ENCODE assay signal across 19 cellular contexts in the genomic region with DNA sequence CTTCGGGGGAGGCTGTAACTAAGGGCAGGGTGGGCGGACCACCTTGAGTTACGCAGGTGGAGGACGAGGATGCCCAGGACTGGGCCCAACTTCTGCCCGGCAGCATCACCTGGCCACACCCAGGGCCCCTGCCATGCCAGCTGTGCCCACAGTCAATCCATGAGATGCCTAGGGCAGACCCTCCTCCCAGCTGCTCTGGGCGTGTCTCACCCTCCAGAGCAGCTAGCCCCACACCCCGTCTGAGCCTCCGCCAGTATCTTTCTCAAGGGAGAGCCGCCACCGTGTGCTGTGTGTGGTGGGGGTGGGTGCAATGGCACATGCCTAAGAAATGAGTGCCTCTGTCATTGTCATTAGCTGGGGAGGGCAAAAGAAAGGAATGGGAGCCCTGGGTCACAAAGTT. TPM values are rescaled to one million over a fixed set of nuclear protein-coding genes. Genes with fewer than 3 reads are reported as not detected.
DNase-seq lines count a peak whose midpoint lies in the region; ATAC-seq, FAIRE-seq and TF ChIP-seq lines count a peak whose summit lies in the region.
"Had no signal": no experiment of that assay in that cellular context is flagged by ENCODE, and none has a peak within 500 bp of the region (broad histone marks: within the 10 kb centered on the region; RNA-seq: fewer than 3 reads in every experiment).

No MANE protein-coding gene starts in this region.

- DNase-seq in NCI-H748 (lab: John Stamatoyannopoulos, UW; ENCODE audit: unreplicated experiment) (peak; percentile 49), NCI-H748 treated with DMSO at 0.1 percent for 48 hours (lab: John Stamatoyannopoulos, UW) (no peak), SJCRH30 (no peak), glutamatergic neuron (no peak), suprapubic skin (ENCODE audit: low spot score in 2 of 2) (no peak), natural killer cell (no peak), NCI-H187 treated with DMSO at 0.1 percent for 48 hours (lab: John Stamatoyannopoulos, UW) (no peak), HTR-8/SVneo (ENCODE audit: insufficient read length, low spot score) (no peak)
- DNase-seq: activated B cell treated with CpG ODN at 0.5 μM for 24 hours; activated effector memory CD4-positive, alpha-beta T cell treated with Interleukin-2 at 50 U/mL for 16 hours; CD8-positive, alpha-beta T cell; NCI-H345; PC-3 had no signal

- FAIRE-seq in HTR-8/SVneo (lab: Jason Lieb, UNC), result no peak
- FAIRE-seq: A204.1, G401.6, GM12892 had no signal

- peak overlapping the region; percentile 91 for H3K27ac Mint-ChIP-seq in glutamatergic neuron (ENCODE audit: unreplicated experiment)
- H3K27ac Mint-ChIP-seq in natural killer cell, result no peak overlapping the region
- H3K27ac Mint-ChIP-seq: activated B cell treated with CpG ODN at 0.5 μM for 24 hours; CD8-positive, alpha-beta T cell; IgD-negative memory B cell; stimulated activated naive CD8-positive, alpha-beta T cell treated with anti-CD3 and anti-CD28 coated beads, Interleukin-15, Interleukin-2, amounts not matched to agents 100 ng/mL and 50 ng/mL, for 24 hours had no signal

- H3K4me3 Mint-ChIP-seq in glutamatergic neuron (ENCODE audit: unreplicated experiment), result peak overlapping the region; percentile 65
- H3K4me3 Mint-ChIP-seq in natural killer cell, result no peak overlapping the region
- H3K4me3 Mint-ChIP-seq: activated B cell treated with CpG ODN at 0.5 μM for 24 hours; CD8-positive, alpha-beta T cell; IgD-negative memory B cell; stimulated activated naive CD8-positive, alpha-beta T cell treated with anti-CD3 and anti-CD28 coated beads, Interleukin-15, Interleukin-2, amounts not matched to agents 100 ng/mL and 50 ng/mL, for 24 hours had no signal

- H3K27ac ChIP-seq in SJCRH30, result peak overlapping the region; percentile 10; the same call in 1 of the 2 replicates
- H3K27ac ChIP-seq in suprapubic skin, result peak overlapping the region; percentile 52

- H3K9me3 ChIP-seq in SJCRH30 (replicated peaks) (no peaks in the 10 kb centered on the region), suprapubic skin (no peaks in the 10 kb centered on the region)
- H3K9me3 ChIP-seq: HAP-1 had no signal

- H3K4me3 ChIP-seq in SJCRH30 (no peak overlapping the region), suprapubic skin (no peak overlapping the region)
- H3K4me3 ChIP-seq: HAP-1 had no signal

- TF ChIP-seq CTCF in glutamatergic neuron (IDR thresholded peaks at IDR 0.05; ENCODE audit: partially characterized antibody, unreplicated experiment) (no peak), suprapubic skin (IDR thresholded peaks at IDR 0.05) (no peak), natural killer cell (IDR thresholded peaks at IDR 0.05) (no peak)

- H3K36me3 ChIP-seq in SJCRH30, result no peaks in the 10 kb centered on the region
- no peaks in the 10 kb centered on the region for H3K36me3 ChIP-seq in suprapubic skin
- H3K36me3 ChIP-seq: HAP-1 had no signal

- no peak for TF ChIP-seq EP300 in suprapubic skin (IDR thresholded peaks at IDR 0.05)

- H3K36me3 Mint-ChIP-seq in glutamatergic neuron (ENCODE audit: unreplicated experiment) (peaks cover 5% of the 10 kb centered on the region), natural killer cell (no peaks in the 10 kb centered on the region)
- H3K36me3 Mint-ChIP-seq: IgD-negative memory B cell had no signal

- ATAC-seq in natural killer cell, result no peak
- ATAC-seq: CD8-positive, alpha-beta T cell; PC-3 had no signal

- H3K4me1 ChIP-seq in SJCRH30 (peaks cover 30% of the 10 kb centered on the region), suprapubic skin (peaks cover 71% of the 10 kb centered on the region)

- H3K27me3 Mint-ChIP-seq in glutamatergic neuron (ENCODE audit: unreplicated experiment), result peaks cover 7% of the 10 kb centered on the region
- H3K27me3 Mint-ChIP-seq in natural killer cell (ENCODE audit: low read depth in 2 of 2), result no peaks in the 10 kb centered on the region
- H3K27me3 Mint-ChIP-seq: activated B cell treated with CpG ODN at 0.5 μM for 24 hours; IgD-negative memory B cell; stimulated activated naive CD8-positive, alpha-beta T cell treated with anti-CD3 and anti-CD28 coated beads, Interleukin-15, Interleukin-2, amounts not matched to agents 100 ng/mL and 50 ng/mL, for 24 hours had no signal

- intact Hi-C loops in natural killer cell (cut with micrococcal nuclease), result no loop called here

- H3K9me3 Mint-ChIP-seq in glutamatergic neuron (ENCODE audit: unreplicated experiment) (peaks cover 14% of the 10 kb centered on the region), natural killer cell (no peaks in the 10 kb centered on the region)
- H3K9me3 Mint-ChIP-seq: stimulated activated naive CD8-positive, alpha-beta T cell treated with anti-CD3 and anti-CD28 coated beads, Interleukin-15, Interleukin-2, amounts not matched to agents 100 ng/mL and 50 ng/mL, for 24 hours had no signal

- H3K27me3 ChIP-seq in SJCRH30 (no peaks in the 10 kb centered on the region), suprapubic skin (no peaks in the 10 kb centered on the region)

- H3K4me1 Mint-ChIP-seq in glutamatergic neuron (ENCODE audit: low read depth, unreplicated experiment) (peaks cover 52% of the 10 kb centered on the region), natural killer cell (peaks cover 50 to 52% of the 10 kb centered on the region in 2 donors)

- whole genome bisulfite sequencing in suprapubic skin, result 56% methylated on average over 10 of the region's 10 CpGs

- TF ChIP-seq POLR2A in suprapubic skin (IDR thresholded peaks at IDR 0.05), result no peak

RNA-seq across cellular contexts. Expression of a gene that starts 18.0 kb away (rescaled TPM):
- 18.8 and 20.0 TPM in 2 replicates for total RNA-seq in SJCRH30 (2014; rRNA removed; shearing (Covaris generic))
- total RNA-seq in glutamatergic neuron (ENCODE audit: unreplicated experiment), result 173 TPM
- 10 to 100 TPM; 55.7 to 75.0 (median 67.3) TPM for total RNA-seq in suprapubic skin
- 10 to 100 TPM; 18.9 to 35.9 (median 28.8) TPM for total RNA-seq in natural killer cell
